Comparison of ENCODE assay signal across 1 cellular context in the genomic region with DNA sequence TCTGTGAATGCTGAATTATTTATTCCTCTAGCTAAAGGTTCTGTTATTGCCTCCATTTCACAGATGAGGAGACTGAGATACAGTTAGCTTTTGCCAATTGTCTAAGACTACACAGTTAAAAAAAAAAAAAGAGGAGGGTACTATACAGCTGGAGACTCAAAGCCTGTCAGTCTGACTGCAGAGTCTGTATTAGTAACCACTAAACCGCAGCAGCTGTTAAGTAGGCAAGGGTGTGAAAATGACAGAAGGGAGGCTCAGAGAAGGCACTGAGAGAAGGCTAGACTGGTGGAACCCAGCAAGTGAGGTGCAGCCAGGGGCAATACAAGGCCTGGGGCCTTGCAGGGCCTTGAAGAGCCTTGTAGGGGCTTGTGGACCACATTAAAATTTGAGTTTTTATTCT.
TF ChIP-seq lines count a peak whose summit lies in the region.

No MANE protein-coding gene starts in this region.

TF ChIP-seq in GM12878, 131 proteins besides CTCF, POLR2A, EP300 and RAD21 (continued from another document and continues in another):
- no peak for TF ChIP-seq REST (IDR thresholded peaks at IDR 0.05; ENCODE audit: low read depth, low read length)
- TF ChIP-seq, protein P1, sequence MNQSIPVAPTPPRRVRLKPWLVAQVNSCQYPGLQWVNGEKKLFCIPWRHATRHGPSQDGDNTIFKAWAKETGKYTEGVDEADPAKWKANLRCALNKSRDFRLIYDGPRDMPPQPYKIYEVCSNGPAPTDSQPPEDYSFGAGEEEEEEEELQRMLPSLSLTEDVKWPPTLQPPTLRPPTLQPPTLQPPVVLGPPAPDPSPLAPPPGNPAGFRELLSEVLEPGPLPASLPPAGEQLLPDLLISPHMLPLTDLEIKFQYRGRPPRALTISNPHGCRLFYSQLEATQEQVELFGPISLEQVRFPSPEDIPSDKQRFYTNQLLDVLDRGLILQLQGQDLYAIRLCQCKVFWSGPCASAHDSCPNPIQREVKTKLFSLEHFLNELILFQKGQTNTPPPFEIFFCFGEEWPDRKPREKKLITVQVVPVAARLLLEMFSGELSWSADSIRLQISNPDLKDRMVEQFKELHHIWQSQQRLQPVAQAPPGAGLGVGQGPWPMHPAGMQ (IDR thresholded peaks at IDR 0.05; ENCODE audit: borderline replicate concordance), result no peak
- no peak for TF ChIP-seq SMAD5 (IDR thresholded peaks at IDR 0.05; ENCODE audit: low read depth)
- TF ChIP-seq FOXM1 (IDR thresholded peaks at IDR 0.05; ENCODE audit: low read depth, low read length), result no peak
- TF ChIP-seq ZBTB11 (CRISPR knock-in tag; IDR thresholded peaks at IDR 0.05), result no peak
- TF ChIP-seq USF1 (IDR thresholded peaks at IDR 0.05; ENCODE audit: borderline replicate concordance, extremely low read length, insufficient read depth, low read depth, low read length), result no peak
- TF ChIP-seq SIX5 (IDR thresholded peaks at IDR 0.05; ENCODE audit: low read depth, low read length, severe bottlenecking), result no peak
- peak; percentile 98 for TF ChIP-seq RUNX3 (IDR thresholded peaks at IDR 0.05; ENCODE audit: low read length)
- TF ChIP-seq, protein P2, sequence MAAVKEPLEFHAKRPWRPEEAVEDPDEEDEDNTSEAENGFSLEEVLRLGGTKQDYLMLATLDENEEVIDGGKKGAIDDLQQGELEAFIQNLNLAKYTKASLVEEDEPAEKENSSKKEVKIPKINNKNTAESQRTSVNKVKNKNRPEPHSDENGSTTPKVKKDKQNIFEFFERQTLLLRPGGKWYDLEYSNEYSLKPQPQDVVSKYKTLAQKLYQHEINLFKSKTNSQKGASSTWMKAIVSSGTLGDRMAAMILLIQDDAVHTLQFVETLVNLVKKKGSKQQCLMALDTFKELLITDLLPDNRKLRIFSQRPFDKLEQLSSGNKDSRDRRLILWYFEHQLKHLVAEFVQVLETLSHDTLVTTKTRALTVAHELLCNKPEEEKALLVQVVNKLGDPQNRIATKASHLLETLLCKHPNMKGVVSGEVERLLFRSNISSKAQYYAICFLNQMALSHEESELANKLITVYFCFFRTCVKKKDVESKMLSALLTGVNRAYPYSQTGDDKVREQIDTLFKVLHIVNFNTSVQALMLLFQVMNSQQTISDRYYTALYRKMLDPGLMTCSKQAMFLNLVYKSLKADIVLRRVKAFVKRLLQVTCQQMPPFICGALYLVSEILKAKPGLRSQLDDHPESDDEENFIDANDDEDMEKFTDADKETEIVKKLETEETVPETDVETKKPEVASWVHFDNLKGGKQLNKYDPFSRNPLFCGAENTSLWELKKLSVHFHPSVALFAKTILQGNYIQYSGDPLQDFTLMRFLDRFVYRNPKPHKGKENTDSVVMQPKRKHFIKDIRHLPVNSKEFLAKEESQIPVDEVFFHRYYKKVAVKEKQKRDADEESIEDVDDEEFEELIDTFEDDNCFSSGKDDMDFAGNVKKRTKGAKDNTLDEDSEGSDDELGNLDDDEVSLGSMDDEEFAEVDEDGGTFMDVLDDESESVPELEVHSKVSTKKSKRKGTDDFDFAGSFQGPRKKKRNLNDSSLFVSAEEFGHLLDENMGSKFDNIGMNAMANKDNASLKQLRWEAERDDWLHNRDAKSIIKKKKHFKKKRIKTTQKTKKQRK (IDR thresholded peaks at IDR 0.05; ENCODE audit: low read depth, low read length), result no peak
- TF ChIP-seq, protein P3, sequence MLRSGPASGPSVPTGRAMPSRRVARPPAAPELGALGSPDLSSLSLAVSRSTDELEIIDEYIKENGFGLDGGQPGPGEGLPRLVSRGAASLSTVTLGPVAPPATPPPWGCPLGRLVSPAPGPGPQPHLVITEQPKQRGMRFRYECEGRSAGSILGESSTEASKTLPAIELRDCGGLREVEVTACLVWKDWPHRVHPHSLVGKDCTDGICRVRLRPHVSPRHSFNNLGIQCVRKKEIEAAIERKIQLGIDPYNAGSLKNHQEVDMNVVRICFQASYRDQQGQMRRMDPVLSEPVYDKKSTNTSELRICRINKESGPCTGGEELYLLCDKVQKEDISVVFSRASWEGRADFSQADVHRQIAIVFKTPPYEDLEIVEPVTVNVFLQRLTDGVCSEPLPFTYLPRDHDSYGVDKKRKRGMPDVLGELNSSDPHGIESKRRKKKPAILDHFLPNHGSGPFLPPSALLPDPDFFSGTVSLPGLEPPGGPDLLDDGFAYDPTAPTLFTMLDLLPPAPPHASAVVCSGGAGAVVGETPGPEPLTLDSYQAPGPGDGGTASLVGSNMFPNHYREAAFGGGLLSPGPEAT (IDR thresholded peaks at IDR 0.05; ENCODE audit: low read depth), result no peak
- TF ChIP-seq MXI1 (IDR thresholded peaks at IDR 0.05; ENCODE audit: low read depth, low read length), result no peak
- TF ChIP-seq POLR2AphosphoS5 (IDR thresholded peaks at IDR 0.05; ENCODE audit: low read length), result no peak
- TF ChIP-seq ATF2 (IDR thresholded peaks at IDR 0.05; ENCODE audit: low read length), result no peak
- peak; percentile 95 for TF ChIP-seq CBFB (IDR thresholded peaks at IDR 0.05; ENCODE audit: low read depth)
- TF ChIP-seq SMARCA5 (IDR thresholded peaks at IDR 0.05), result peak; percentile 93
- peak; percentile 93 for TF ChIP-seq MLLT1 (IDR thresholded peaks at IDR 0.05)
- peak; percentile 86 for TF ChIP-seq PBX3 (IDR thresholded peaks at IDR 0.05; ENCODE audit: insufficient replicate concordance, low read depth, low read length)
- TF ChIP-seq ZSCAN29 (IDR thresholded peaks at IDR 0.05), result no peak
- TF ChIP-seq HCFC1 (IDR thresholded peaks at IDR 0.05; ENCODE audit: low read length), result no peak
- TF ChIP-seq CREM (IDR thresholded peaks at IDR 0.05; ENCODE audit: low read depth), result no peak
- no peak for TF ChIP-seq HSF1 (IDR thresholded peaks at IDR 0.05; ENCODE audit: low read depth, low read length)
- TF ChIP-seq PKNOX1 (IDR thresholded peaks at IDR 0.05), result peak; percentile 93
- TF ChIP-seq TCF7 (IDR thresholded peaks at IDR 0.05; ENCODE audit: borderline replicate concordance), result no peak
- TF ChIP-seq YY1 (IDR thresholded peaks at IDR 0.05; ENCODE audit: low read depth, low read length), result no peak
